Comparison of ENCODE assay signal across 8 cellular contexts in genomic region chr1:26786437-26787380, GRCh38. TPM values are rescaled to one million over a fixed set of nuclear protein-coding genes. Genes with fewer than 3 reads are reported as not detected.
DNase-seq lines count a peak whose midpoint lies in the region; FAIRE-seq and TF ChIP-seq lines count a peak whose summit lies in the region.

No MANE protein-coding gene starts in this region.

- peak overlapping the region; percentile 98 for H3K27ac ChIP-seq in WERI-Rb-1
- H3K27ac ChIP-seq in H1 (ENCODE audit: low read depth, low read length) = peak overlapping the region; percentile 81
- H3K27ac ChIP-seq in suprapubic skin = peak overlapping the region; percentile 99

- H3K18ac ChIP-seq in H1 (ENCODE audit: extremely low read depth, low read length) = peak overlapping the region; percentile 81

- H3K4me1 ChIP-seq in H1 (replicated peaks in 1 of 4; ENCODE audit: control insufficient read depth in 3 of 4, insufficient read depth in 4 of 4, low read length in 3 of 4) = peaks cover 7 to 19% (median 13%) of the 10 kb centered on the region in 4 experiments; a peak in 6 of 7 replicates
- H3K4me1 ChIP-seq in suprapubic skin = peaks cover 59% of the 10 kb centered on the region

- TF ChIP-seq CTCF in LNCaP clone FGC (IDR thresholded peaks at IDR 0.05; ENCODE audit: control insufficient read depth, extremely low read depth, insufficient read depth) (no peak), WERI-Rb-1 (IDR thresholded peaks at IDR 0.05; ENCODE audit: low read depth, low read length) (no peak), H1 (IDR thresholded peaks at IDR 0.05; ENCODE audit: control extremely low read depth in 1 of 3, insufficient read depth in 1 of 3, low read depth in 1 of 3, low read length in 3 of 3) (peak in 1 of 3 experiments; percentile 13; a peak in 1 of 4 replicates), suprapubic skin (IDR thresholded peaks at IDR 0.05) (no peak)

- H3K9me3 ChIP-seq in WERI-Rb-1 (ENCODE audit: severe bottlenecking) = no peaks in the 10 kb centered on the region
- no peaks in the 10 kb centered on the region for H3K9me3 ChIP-seq in H1 (ENCODE audit: insufficient read depth in 2 of 2, low read depth in 1 of 2, low read length in 1 of 2)
- H3K9me3 ChIP-seq in suprapubic skin = no peaks in the 10 kb centered on the region

- H3K23ac ChIP-seq in H1 (ENCODE audit: insufficient read length) = no peak overlapping the region

- CTCF ChIA-PET in H1 (lab: Charles Lee; ENCODE audit: partially characterized antibody) = interaction anchor here (0.7 to 6.9 kb wide), 5 partner anchors 13 to 184 kb away, joined by 3 to 61 read pairs (median 4); no protein-coding TSS in a partner anchor

- H4K91ac ChIP-seq in H1 (replicated peaks; ENCODE audit: insufficient read length, low read length) = peak overlapping the region; percentile 76

- peak overlapping the region; percentile 32; the same call in 1 of the 2 replicates for H2BK15ac ChIP-seq in H1 (ENCODE audit: low read length)

- POLR2A ChIA-PET in H1 (lab: Charles Lee; ENCODE audit: partially characterized antibody) = interaction anchor here (1.0 to 11.6 kb wide), 9 partner anchors 8 to 184 kb away, joined by 3 to 118 read pairs (median 5); partner anchors contain the start of genes ARID1A and GPATCH3

- no peak overlapping the region for H2AFZ ChIP-seq in H1 (ENCODE audit: low read length)

- H2BK20ac ChIP-seq in H1 (ENCODE audit: low read length) = no peak overlapping the region; the same call in 1 of the 2 replicates

- H4K20me1 ChIP-seq in H1 (replicated peaks in 1 of 2; ENCODE audit: control insufficient read depth in 1 of 2, insufficient read depth in 2 of 2, low read length in 2 of 2) = no peaks in the 10 kb centered on the region

- peak overlapping the region; percentile 82 for H3K4me3 ChIP-seq in LNCaP clone FGC (ENCODE audit: low read depth, low read length)
- H3K4me3 ChIP-seq in WERI-Rb-1 (ENCODE audit: low read depth, low read length) = peak overlapping the region; percentile 93
- H3K4me3 ChIP-seq in H1 (ENCODE audit: extremely low read depth in 1 of 4, insufficient read depth in 2 of 4, low read depth in 3 of 4, low read length in 4 of 4) = peak overlapping the region; percentile 63 to 84 (median 73)
- peak overlapping the region; percentile 89 for H3K4me3 ChIP-seq in suprapubic skin

- H3K56ac ChIP-seq in H1 (replicated peaks; ENCODE audit: insufficient read length, low read depth, low read length) = no peak overlapping the region

- peaks cover 18% of the 10 kb centered on the region for H3K36me3 ChIP-seq in WERI-Rb-1
- peaks cover 0 to 7% (median under 1%) of the 10 kb centered on the region in 4 experiments; a peak in 1 of 8 replicates for H3K36me3 ChIP-seq in H1 (ENCODE audit: control insufficient read depth in 2 of 4, insufficient read depth in 4 of 4, low read length in 3 of 4)
- H3K36me3 ChIP-seq in suprapubic skin = peaks cover 8% of the 10 kb centered on the region

- no peak overlapping the region for H2AK5ac ChIP-seq in H1 (ENCODE audit: low read depth, low read length)

- peak; percentile 41 to 56 for DNase-seq in SHP77 (lab: John Stamatoyannopoulos, UW)
- no peak for DNase-seq in SHP77 treated with DMSO at 0.1 percent for 48 hours (lab: John Stamatoyannopoulos, UW)
- no peak for DNase-seq in LNCaP clone FGC (ENCODE audit: low read depth)
- DNase-seq in WERI-Rb-1 = peak; percentile 85
- peak in 1 of 2 experiments; percentile 63 for DNase-seq in H1 (ENCODE audit: low read depth in 1 of 2, low spot score in 2 of 2)
- DNase-seq in lung microvascular endothelial cell (ENCODE audit: low read depth in 2 of 2) = peak; percentile 70 to 71
- DNase-seq in suprapubic skin (ENCODE audit: low spot score in 2 of 2) = peak; percentile 83 to 90
- DNase-seq in GOT3 (lab: John Stamatoyannopoulos, UW) = no peak

- H3K9ac ChIP-seq in H1 (replicated peaks in 1 of 4; ENCODE audit: extremely low read depth in 1 of 4, low read depth in 3 of 4, low read length in 3 of 4) = peak overlapping the region in 3 of 4 experiments; percentile 73 to 86 (median 74); a peak in 6 of 7 replicates

- H2BK12ac ChIP-seq in H1 (ENCODE audit: low read depth, low read length) = peak overlapping the region; percentile 86

- H3K27me3 ChIP-seq in WERI-Rb-1 (ENCODE audit: insufficient read depth, low read depth, severe bottlenecking) (no peaks in the 10 kb centered on the region), H1 (replicated peaks in 1 of 4; ENCODE audit: control insufficient read depth in 3 of 4, extremely low read depth in 1 of 4, insufficient read depth in 3 of 4, low read length in 3 of 4) (no peaks in the 10 kb centered on the region), suprapubic skin (no peaks in the 10 kb centered on the region)

- TF ChIP-seq EP300 in H1 (IDR thresholded peaks at IDR 0.05; ENCODE audit: borderline replicate concordance in 1 of 2, low read depth in 2 of 2, low read length in 2 of 2) = no peak
- no peak for TF ChIP-seq EP300 in suprapubic skin (IDR thresholded peaks at IDR 0.05)

- H2BK5ac ChIP-seq in H1 (ENCODE audit: low read depth, low read length) = peak overlapping the region; percentile 72; the same call in 1 of the 2 replicates

- peak overlapping the region; percentile 81 for H4K5ac ChIP-seq in H1 (ENCODE audit: insufficient read length, low read depth, low read length)

- H3K79me2 ChIP-seq in H1 (ENCODE audit: control insufficient read depth in 1 of 2, insufficient read depth in 2 of 2, low read length in 2 of 2) = no peaks in the 10 kb centered on the region

- H4K8ac ChIP-seq in H1 (ENCODE audit: extremely low read depth, insufficient read depth, low read length) = no peak overlapping the region

- H3K4me2 ChIP-seq in H1 (ENCODE audit: insufficient read depth in 1 of 2, low read depth in 2 of 2, low read length in 2 of 2) = peak overlapping the region; percentile 79 to 98

- peak overlapping the region; percentile 13 for H2BK120ac ChIP-seq in H1 (replicated peaks; ENCODE audit: low read depth, low read length)

- H3K79me1 ChIP-seq in H1 (ENCODE audit: low read depth, low read length) = no peaks in the 10 kb centered on the region

- TF ChIP-seq RAD21 in H1 (IDR thresholded peaks at IDR 0.05 in 1 of 2, conservative IDR thresholded peaks at IDR 0.05 in 1 of 2; ENCODE audit: low read depth in 2 of 2, low read length in 2 of 2) = no peak

- TF ChIP-seq POLR2A in H1 (IDR thresholded peaks at IDR 0.05; ENCODE audit: control extremely low read depth in 1 of 2, low read depth in 2 of 2, low read length in 2 of 2) (no peak), suprapubic skin (IDR thresholded peaks at IDR 0.05) (peak in 1 of 2 donors; percentile 53)

- no peak for FAIRE-seq in H1 (lab: Jason Lieb, UNC)

- H3K14ac ChIP-seq in H1 (ENCODE audit: insufficient read length) = no peak overlapping the region

- peaks cover 14% of the 10 kb centered on the region for H3K23me2 ChIP-seq in H1 (ENCODE audit: low read depth, low read length)

- 41% methylated on average over 12 of the region's 12 CpGs; no CpG with 5 or more reads in 1 of the 2 experiments for WGBS in H1 (ENCODE audit: extremely low coverage in 1 of 2, insufficient coverage in 1 of 2, insufficient read length in 1 of 2, insufficient replicate concordance in 2 of 2, low coverage in 1 of 2, low lambda C conversion rate in 2 of 2, missing lambda C conversion rate in 1 of 2), 2 experiments
- 5% methylated on average over 12 of the region's 12 CpGs for WGBS in suprapubic skin

- H3K4ac ChIP-seq in H1 (replicated peaks; ENCODE audit: insufficient read length, low read depth, low read length) = no peak overlapping the region

TF ChIP-seq in H1, 55 proteins besides CTCF, POLR2A, EP300 and RAD21 (continues in another document):
- TF ChIP-seq JUN (IDR thresholded peaks at IDR 0.05; ENCODE audit: low read depth, low read length) = no peak
- 0 out of 2 replicates have a peak, but pooled peaks have one; percentile 25 for TF ChIP-seq RBBP5 (IDR thresholded peaks at IDR 0.05; ENCODE audit: borderline replicate concordance, low read depth, low read length)
- TF ChIP-seq RFX5 (IDR thresholded peaks at IDR 0.05; ENCODE audit: borderline replicate concordance, low read depth, low read length) = no peak
- no peak for TF ChIP-seq ATF2 (IDR thresholded peaks at IDR 0.05; ENCODE audit: low read length)
- no peak for TF ChIP-seq YY1 (IDR thresholded peaks at IDR 0.05; ENCODE audit: low read depth, low read length)
- TF ChIP-seq NRF1 (IDR thresholded peaks at IDR 0.05; ENCODE audit: low read depth, low read length) = no peak

RNA-seq across cellular contexts. Expression of gene PIGV, which starts 1.0 kb away (rescaled TPM):
- total RNA-seq in H1 (2021; fragmentation: NEBNext Ultra II Directional; extraction: Animal tissue kit (Norgen Biotek cat#: 25700)) = 8.5 and 9.3 TPM in 2 replicates
- 20.9 and 22.4 TPM in 2 replicates for polyA plus RNA-seq in H1 (2011; rRNA removed)
- polyA plus RNA-seq in H1 (2011; cell fraction: cytosol; rRNA removed) = 16.0 TPM
- 16.6 TPM for polyA plus RNA-seq in H1 (2011; cell fraction: nucleus; rRNA removed)
- polyA plus RNA-seq in H1 (2012, experiment 1 of 2) = 9.2 to 10.6 TPM (median 10.1 TPM) in 4 replicates
- 8.2 TPM for polyA plus RNA-seq in H1 (2012, experiment 2 of 2)
- polyA plus RNA-seq in H1 (2013, experiment 1 of 2) = 12.0 TPM
- 12.7 TPM for polyA plus RNA-seq in H1 (2013, experiment 2 of 2)
- 27.9 and 31.5 TPM in 2 replicates for polyA minus RNA-seq in H1 (2011; rRNA and poly(A)+ RNA removed)
- 8.4 TPM for polyA minus RNA-seq in H1 (2011; cell fraction: cytosol; rRNA and poly(A)+ RNA removed)
- polyA minus RNA-seq in H1 (2011; cell fraction: nucleus; rRNA and poly(A)+ RNA removed) = 14.2 TPM
- total RNA-seq in lung microvascular endothelial cell (5.0 and 7.1 TPM in 2 replicates), suprapubic skin (10 to 100 TPM; 15.9 to 31.5 (median 25.6) TPM)

RNA-seq across cellular contexts. Expression of gene ZDHHC18, which starts 39.8 kb away (rescaled TPM):
- total RNA-seq in H1 (2021; fragmentation: NEBNext Ultra II Directional; extraction: Animal tissue kit (Norgen Biotek cat#: 25700)) = 29.2 and 29.7 TPM in 2 replicates
- 49.8 and 61.3 TPM in 2 replicates for polyA plus RNA-seq in H1 (2011; rRNA removed)
- polyA plus RNA-seq in H1 (2011; cell fraction: cytosol; rRNA removed) = 38.2 TPM
- polyA plus RNA-seq in H1 (2011; cell fraction: nucleus; rRNA removed) = 48.3 TPM
- 16.3 to 34.7 TPM (median 30.6 TPM) in 4 replicates for polyA plus RNA-seq in H1 (2012, experiment 1 of 2)
- polyA plus RNA-seq in H1 (2012, experiment 2 of 2) = 31.7 TPM
- polyA plus RNA-seq in H1 (2013, experiment 1 of 2) = 30.5 TPM
- 34.5 TPM for polyA plus RNA-seq in H1 (2013, experiment 2 of 2)
- 47.7 and 51.8 TPM in 2 replicates for polyA minus RNA-seq in H1 (2011; rRNA and poly(A)+ RNA removed)
- 24.8 TPM for polyA minus RNA-seq in H1 (2011; cell fraction: cytosol; rRNA and poly(A)+ RNA removed)
- 16.9 TPM for polyA minus RNA-seq in H1 (2011; cell fraction: nucleus; rRNA and poly(A)+ RNA removed)
- total RNA-seq in lung microvascular endothelial cell (3.3 and 4.2 TPM in 2 replicates), suprapubic skin (10 to 100 TPM; 23.7 to 38.5 (median 31.4) TPM)

Comparison
In these comparisons a context has a peak if more than half of its experiments do, and no peak if none do; other contexts are left out.
1. DNase-seq: peak in SHP77 (2 of 2), WERI-Rb-1 (single experiment), lung microvascular endothelial cell (2 of 2) and suprapubic skin (2 of 2); none in SHP77 treated with DMSO at 0.1 percent for 48 hours (single experiment), LNCaP clone FGC (single experiment) and GOT3 (single experiment).
2. Peak in every context shown above with its lines, with median percentiles within 50 percentile points of each other: H3K4me3 ChIP-seq and H3K27ac ChIP-seq.